Comparison of ENCODE assay signal across 8 cellular contexts in genomic region chr11:69443138-69443967, GRCh38. TPM values are rescaled to one million over a fixed set of nuclear protein-coding genes. Genes with fewer than 3 reads are reported as not detected.
DNase-seq lines count a peak whose midpoint lies in the region; ATAC-seq, FAIRE-seq and TF ChIP-seq lines count a peak whose summit lies in the region.

No MANE protein-coding gene starts in this region.

- H3K36me3 ChIP-seq in SJSA1 = no peaks in the 10 kb centered on the region
- no peaks in the 10 kb centered on the region for H3K36me3 ChIP-seq in suprapubic skin

- H3K4me1 ChIP-seq in SJSA1 (replicated peaks) = peaks cover 51% of the 10 kb centered on the region
- peaks cover 32% of the 10 kb centered on the region for H3K4me1 ChIP-seq in suprapubic skin

- peak in 1 of 2 donors; percentile 14 for TF ChIP-seq POLR2A in suprapubic skin (IDR thresholded peaks at IDR 0.05)

- TF ChIP-seq CTCF in CD4-positive, alpha-beta T cell (IDR thresholded peaks at IDR 0.05) = no peak
- TF ChIP-seq CTCF in omental fat pad (IDR thresholded peaks at IDR 0.05) = no peak
- no peak for TF ChIP-seq CTCF in suprapubic skin (IDR thresholded peaks at IDR 0.05)

- TF ChIP-seq EP300 in suprapubic skin (IDR thresholded peaks at IDR 0.05) = no peak

- DNase-seq in CD4-positive, alpha-beta T cell = peak; percentile 31 to 69 (median 49)
- DNase-seq in HK-2 (ENCODE audit: unreplicated experiment) (peak; percentile 88), SJSA1 (ENCODE audit: low read depth in 1 of 2, low spot score in 2 of 2) (peak; percentile 100), frontal cortex (ENCODE audit: low spot score in 2 of 2) (peak; percentile 86 to 95), omental fat pad (ENCODE audit: low spot score) (peak; percentile 57), suprapubic skin (ENCODE audit: low spot score in 2 of 2) (peak; percentile 94)
- peak; percentile 76 for DNase-seq in activated naive CD4-positive, alpha-beta T cell treated with anti-CD3 and anti-CD28 coated beads for 36 hours

- WGBS in suprapubic skin = 12% methylated on average over 10 of the region's 48 CpGs

- no peak overlapping the region for H3K27ac Mint-ChIP-seq in CD4-positive, alpha-beta T cell
- no peak overlapping the region for H3K27ac Mint-ChIP-seq in activated naive CD4-positive, alpha-beta T cell treated with anti-CD3 and anti-CD28 coated beads for 36 hours

- POLR2A ChIA-PET in CD4-positive, alpha-beta T cell (lab: Charles Lee) = no interaction called here

- no peaks in the 10 kb centered on the region for H3K9me3 Mint-ChIP-seq in CD4-positive, alpha-beta T cell
- no peaks in the 10 kb centered on the region for H3K9me3 Mint-ChIP-seq in activated naive CD4-positive, alpha-beta T cell treated with anti-CD3 and anti-CD28 coated beads for 36 hours

- CTCF ChIA-PET in CD4-positive, alpha-beta T cell (lab: Charles Lee) = no interaction called here
- CTCF ChIA-PET in activated naive CD4-positive, alpha-beta T cell treated with anti-CD3 and anti-CD28 coated beads for 36 hours (lab: Charles Lee) = interaction anchor here (0.9 kb wide), 1 partner anchor 199 kb away, joined by 4 read pairs; no protein-coding TSS in a partner anchor

- H3K4me3 Mint-ChIP-seq in CD4-positive, alpha-beta T cell = peak overlapping the region; percentile 38
- H3K4me3 Mint-ChIP-seq in activated naive CD4-positive, alpha-beta T cell treated with anti-CD3 and anti-CD28 coated beads for 36 hours = peak overlapping the region; percentile 53

- H3K9me3 ChIP-seq in CD4-positive, alpha-beta T cell (ENCODE audit: control insufficient read depth, low read length) = no peaks in the 10 kb centered on the region
- no peaks in the 10 kb centered on the region for H3K9me3 ChIP-seq in SJSA1 (replicated peaks)
- no peaks in the 10 kb centered on the region for H3K9me3 ChIP-seq in suprapubic skin

- H3K27me3 Mint-ChIP-seq in CD4-positive, alpha-beta T cell = peaks cover 15% of the 10 kb centered on the region
- peaks cover 7% of the 10 kb centered on the region for H3K27me3 Mint-ChIP-seq in activated naive CD4-positive, alpha-beta T cell treated with anti-CD3 and anti-CD28 coated beads for 36 hours (ENCODE audit: low read depth)

- H3K4me3 ChIP-seq in SJSA1 (peak overlapping the region; percentile 26), suprapubic skin (peak overlapping the region; percentile 51)

- FAIRE-seq in frontal cortex (lab: Jason Lieb, UNC) = no peak

- no peaks in the 10 kb centered on the region for H3K27me3 ChIP-seq in CD4-positive, alpha-beta T cell (ENCODE audit: control insufficient read depth, insufficient read depth, low read length)
- H3K27me3 ChIP-seq in SJSA1 (replicated peaks) (no peaks in the 10 kb centered on the region), suprapubic skin (no peaks in the 10 kb centered on the region)

- no peaks in the 10 kb centered on the region for H3K36me3 Mint-ChIP-seq in CD4-positive, alpha-beta T cell (ENCODE audit: low read depth)
- no peaks in the 10 kb centered on the region for H3K36me3 Mint-ChIP-seq in activated naive CD4-positive, alpha-beta T cell treated with anti-CD3 and anti-CD28 coated beads for 36 hours (ENCODE audit: low read depth)

- peaks cover 12% of the 10 kb centered on the region for H3K4me1 Mint-ChIP-seq in CD4-positive, alpha-beta T cell (ENCODE audit: low read depth)
- peaks cover 11% of the 10 kb centered on the region for H3K4me1 Mint-ChIP-seq in activated naive CD4-positive, alpha-beta T cell treated with anti-CD3 and anti-CD28 coated beads for 36 hours (ENCODE audit: low read depth)

- peak; percentile 84 for ATAC-seq in CD4-positive, alpha-beta T cell (ENCODE audit: poor library complexity)
- ATAC-seq in GM19438 (IDR thresholded peaks at IDR 0.05; ENCODE audit: low read depth, unreplicated experiment) (peak; percentile 90), omental fat pad (ENCODE audit: low FRiP score) (peak; percentile 83)

- no peak overlapping the region for H3K27ac ChIP-seq in CD4-positive, alpha-beta T cell (ENCODE audit: low read depth, low read length)
- H3K27ac ChIP-seq in SJSA1 (peak overlapping the region; percentile 82), suprapubic skin (peak overlapping the region; percentile 83)

- intact Hi-C loops in CD4-positive, alpha-beta T cell (cut with DNase I, micrococcal nuclease) = loop anchor here in 1 of 2 experiments (2.0 kb wide), 1 partner anchor 147 kb away; no protein-coding TSS in a partner anchor
- intact Hi-C loops in activated naive CD4-positive, alpha-beta T cell treated with anti-CD3 and anti-CD28 coated beads for 36 hours (cut with micrococcal nuclease) = loop anchor here (2.0 to 10.0 kb wide), 2 partner anchors 199 to 319 kb away; no protein-coding TSS in a partner anchor

RNA-seq across cellular contexts. Expression of gene LINC01488, which starts 38.1 kb away (rescaled TPM):
- not detected for total RNA-seq in CD4-positive, alpha-beta T cell
- total RNA-seq in SJSA1 (2014; rRNA removed; shearing (Covaris generic)) = 0.05 TPM in 1 of 2 replicates, not detected in the other
- not detected for total RNA-seq in activated naive CD4-positive, alpha-beta T cell treated with anti-CD3 and anti-CD28 coated beads for 36 hours
- total RNA-seq in frontal cortex (not detected), omental fat pad (not detected), suprapubic skin (not detected)

Comparison
In these comparisons a context has a peak if more than half of its experiments do, and no peak if none do; other contexts are left out.
1. DNase-seq: peak in every context shown above with its lines; median percentile 100 in SJSA1; 94 in suprapubic skin; 90 in frontal cortex; 88 in HK-2; 76 in activated naive CD4-positive, alpha-beta T cell treated with anti-CD3 and anti-CD28 coated beads for 36 hours; 57 in omental fat pad; 49 in CD4-positive, alpha-beta T cell.